19 cellular contexts compared by ENCODE assay signal in the genomic region with DNA sequence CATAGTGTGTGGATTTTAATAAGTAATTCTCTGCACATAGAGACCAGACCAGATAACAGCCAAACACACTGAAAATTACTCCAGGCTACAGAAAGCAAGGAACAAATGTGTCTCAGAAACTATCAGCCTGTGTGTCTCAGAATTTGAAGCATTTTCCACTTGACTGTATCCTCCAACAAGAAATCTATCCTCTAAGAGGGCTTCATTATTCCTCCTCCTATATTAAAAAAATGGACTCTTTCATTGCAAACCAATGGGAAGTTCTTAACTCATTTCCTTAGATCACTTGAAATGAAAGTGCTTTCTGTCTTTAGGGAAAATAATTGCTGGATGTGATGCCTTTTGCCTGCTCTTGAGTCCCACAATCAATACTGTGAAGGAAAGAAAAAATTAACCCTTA. TPM values are rescaled to one million over a fixed set of nuclear protein-coding genes. Genes with fewer than 3 reads are reported as not detected.
DNase-seq lines count a peak whose midpoint lies in the region; ATAC-seq and TF ChIP-seq lines count a peak whose summit lies in the region.
"Had no signal": no experiment of that assay in that cellular context is flagged by ENCODE, and none has a peak within 500 bp of the region (broad histone marks: within the 10 kb centered on the region; RNA-seq: fewer than 3 reads in every experiment).

No MANE protein-coding gene starts in this region.

- H3K4me1 Mint-ChIP-seq in activated T-cell treated with anti-CD3 and anti-CD28 coated beads, Interleukin-2, amount 50 U/mL, for 4 hours (ENCODE audit: low read depth), result peaks cover 60% of the 10 kb centered on the region

- in situ Hi-C loops in transverse colon (cut with MboI; ENCODE audit: low pct_ligation_motif_present in 1 of 4, low pct_unique_long_range_greater_than_20kb in 1 of 4, low sequenced_read_pairs in 3 of 4), result loop anchor here (10.0 kb wide), 2 partner anchors 227 to 237 kb away; no protein-coding TSS in a partner anchor

- TF ChIP-seq EP300 in transverse colon (IDR thresholded peaks at IDR 0.05; ENCODE audit: low read depth), result no peak

- H3K27ac ChIP-seq in breast epithelium (peak overlapping the region; percentile 38 to 41), muscle layer of colon (ENCODE audit: low read depth, low read length) (peak overlapping the region; percentile 56), transverse colon (peak overlapping the region; percentile 36 to 76 (median 74))
- H3K27ac ChIP-seq: epithelial cell of prostate, gastrocnemius medialis had no signal

- no peaks in the 10 kb centered on the region for H3K36me3 ChIP-seq in breast epithelium
- no peaks in the 10 kb centered on the region for H3K36me3 ChIP-seq in muscle layer of colon (ENCODE audit: insufficient read depth, low read length)
- no peaks in the 10 kb centered on the region for H3K36me3 ChIP-seq in transverse colon
- H3K36me3 ChIP-seq: gastrocnemius medialis, right atrium auricular region had no signal

- TF ChIP-seq POLR2A in breast epithelium (IDR thresholded peaks at IDR 0.05), result no peak
- no peak for TF ChIP-seq POLR2A in transverse colon (IDR thresholded peaks at IDR 0.05)

- TF ChIP-seq CTCF in breast epithelium (IDR thresholded peaks at IDR 0.05) (no peak), transverse colon (IDR thresholded peaks at IDR 0.05) (no peak)

- H3K27me3 ChIP-seq in breast epithelium (no peaks in the 10 kb centered on the region), muscle layer of colon (ENCODE audit: control insufficient read depth in 1 of 2, insufficient read depth in 2 of 2, low read length in 2 of 2) (peaks cover 0 to 5% of the 10 kb centered on the region in 2 donors), transverse colon (peaks cover 31% of the 10 kb centered on the region)
- H3K27me3 ChIP-seq: right atrium auricular region had no signal

- no peaks in the 10 kb centered on the region for H3K36me3 Mint-ChIP-seq in activated T-cell treated with anti-CD3 and anti-CD28 coated beads, Interleukin-2, amount 50 U/mL, for 4 hours (ENCODE audit: insufficient read depth)

- no peaks in the 10 kb centered on the region for H3K9me3 Mint-ChIP-seq in activated T-cell treated with anti-CD3 and anti-CD28 coated beads, Interleukin-2, amount 50 U/mL, for 4 hours
- H3K9me3 Mint-ChIP-seq: naive thymus-derived CD8-positive, alpha-beta T cell; stimulated activated naive CD8-positive, alpha-beta T cell treated with anti-CD3 and anti-CD28 coated beads, Interleukin-15, Interleukin-2, amounts not matched to agents 100 ng/mL and 50 ng/mL, for 24 hours had no signal

- H3K4me1 ChIP-seq in breast epithelium (no peaks in the 10 kb centered on the region), muscle layer of colon (ENCODE audit: insufficient read depth, low read length) (peaks cover 6% of the 10 kb centered on the region), transverse colon (peaks cover 0 to 21% (median 9%) of the 10 kb centered on the region in 4 donors)

- no peak for DNase-seq in activated T-cell treated with anti-CD3 and anti-CD28 coated beads, Interleukin-2, amount 50 U/mL, for 4 hours
- no peak for DNase-seq in activated T-cell treated with anti-CD3 and anti-CD28 coated beads, Interleukin-2, amount 50 U/mL, for 48 hours
- DNase-seq in breast epithelium (ENCODE audit: low spot score in 2 of 2) (no peak), transverse colon (no peak), UCSD-AML1 (lab: John Stamatoyannopoulos, UW; ENCODE audit: unreplicated experiment) (no peak), OCI-M1 (lab: John Stamatoyannopoulos, UW) (no peak)
- DNase-seq: activated CD4-positive, alpha-beta T cell treated with anti-CD3 and anti-CD28 coated beads, Interleukin-2, amount 50 U/mL, for 1 hour; activated effector memory CD4-positive, alpha-beta T cell treated with Interleukin-2 at 50 U/mL for 16 hours; DND-41; gastrocnemius medialis; naive thymus-derived CD8-positive, alpha-beta T cell; NCI-H2081; NCI-H748 treated with DMSO at 0.1 percent for 48 hours; PC-3 had no signal

- no peak for ATAC-seq in activated T-cell treated with anti-CD3 and anti-CD28 coated beads, Interleukin-2, amount 50 U/mL, for 4 hours
- ATAC-seq in HG03378 (IDR thresholded peaks at IDR 0.05; ENCODE audit: unreplicated experiment), result no peak
- ATAC-seq: gastrocnemius medialis; naive thymus-derived CD8-positive, alpha-beta T cell; PC-3 had no signal

- no peaks in the 10 kb centered on the region for H3K9me3 ChIP-seq in breast epithelium
- H3K9me3 ChIP-seq in muscle layer of colon (ENCODE audit: low read length), result no peaks in the 10 kb centered on the region
- no peaks in the 10 kb centered on the region for H3K9me3 ChIP-seq in transverse colon
- H3K9me3 ChIP-seq: gastrocnemius medialis, right atrium auricular region had no signal

- H3K4me3 ChIP-seq in breast epithelium (peak overlapping the region in 2 of 3 donors; percentile 67 to 91), muscle layer of colon (ENCODE audit: low read depth in 1 of 2, low read length in 2 of 2) (peak overlapping the region in 1 of 2 donors; percentile 56), transverse colon (peak overlapping the region in 1 of 4 donors; percentile 67)

- intact Hi-C loops in breast epithelium (cut with DNase I; ENCODE audit: low total_unique reads), result no loop called here
- intact Hi-C loops in transverse colon (cut with DNase I; ENCODE audit: low total_unique reads), result loop anchor here (10.0 kb wide), 2 partner anchors 113 to 247 kb away; no protein-coding TSS in a partner anchor

- H3K9ac ChIP-seq in muscle layer of colon (ENCODE audit: low read length), result peak overlapping the region; percentile 7

- peaks cover 6% of the 10 kb centered on the region for H3K27me3 Mint-ChIP-seq in activated T-cell treated with anti-CD3 and anti-CD28 coated beads, Interleukin-2, amount 50 U/mL, for 4 hours (ENCODE audit: low read depth)

- H3K4me3 Mint-ChIP-seq in activated T-cell treated with anti-CD3 and anti-CD28 coated beads, Interleukin-2, amount 50 U/mL, for 4 hours, result peak overlapping the region; percentile 95

RNA-seq across cellular contexts. Expression of a gene that starts 2.3 kb away (rescaled TPM):
- 1 to 10 TPM; 1.5 to 4.0 (median 1.6) TPM for total RNA-seq in activated T-cell treated with anti-CD3 and anti-CD28 coated beads, Interleukin-2, amount 50 U/mL, for 4 hours
- total RNA-seq in breast epithelium (10 to 100 TPM in 2 of 3 donors, 1 to 10 TPM in 1; 2.6 to 11.1 (median 10.4) TPM), transverse colon (1 to 10 TPM; 1.4 to 4.5 (median 3.9) TPM)
- total RNA-seq: PC-3 had no signal
